Comparison of ENCODE assay signal across 10 cellular contexts in genomic region chr3:58129041-58129440, GRCh38.
"Had no signal": no experiment of that assay in that cellular context is flagged by ENCODE, and none has a peak within 500 bp of the region (broad histone marks: within the 10 kb centered on the region; RNA-seq: fewer than 3 reads in every experiment).

No MANE protein-coding gene starts in this region.

- H3K9me3 Mint-ChIP-seq: activated naive CD4-positive, alpha-beta T cell treated with anti-CD3 and anti-CD28 coated beads for 36 hours; T-helper 2 cell treated with Interferon-gamma antibody and Interleukin-4, amounts not matched to agents 5 μg/mL and 100 μg/mL, for 36 hours had no signal

- H3K27ac Mint-ChIP-seq: activated naive CD4-positive, alpha-beta T cell treated with anti-CD3 and anti-CD28 coated beads for 36 hours; T-helper 2 cell treated with Interferon-gamma antibody and Interleukin-4, amounts not matched to agents 5 μg/mL and 100 μg/mL, for 36 hours had no signal

- H3K4me3 Mint-ChIP-seq: activated naive CD4-positive, alpha-beta T cell treated with anti-CD3 and anti-CD28 coated beads for 36 hours; T-helper 2 cell treated with Interferon-gamma antibody and Interleukin-4, amounts not matched to agents 5 μg/mL and 100 μg/mL, for 36 hours had no signal

- DNase-seq: activated CD8-positive, alpha-beta memory T cell treated with anti-CD3 and anti-CD28 coated beads for 24 hours; activated naive CD4-positive, alpha-beta T cell treated with anti-CD3 and anti-CD28 coated beads for 36 hours; central memory CD4-positive, alpha-beta T cell; effector CD4-positive, alpha-beta T cell; gastrocnemius medialis; islet precursor cell; left lung; stimulated activated CD4-positive, alpha-beta T cell treated with anti-CD3 and anti-CD28 coated beads, Interleukin-4, amount 100 ng/mL, for 4 hours; thyroid gland had no signal

- ATAC-seq: gastrocnemius medialis, left lung had no signal
